ENCODE assay signal across 29 cellular contexts in genomic region chr13:30763786-30764440, GRCh38. TPM values are rescaled to one million over a fixed set of nuclear protein-coding genes. Genes with fewer than 3 reads are reported as not detected.
DNase-seq lines count a peak whose midpoint lies in the region; ATAC-seq and TF ChIP-seq lines count a peak whose summit lies in the region.
"Had no signal": no experiment of that assay in that cellular context is flagged by ENCODE, and none has a peak within 500 bp of the region (broad histone marks: within the 10 kb centered on the region; RNA-seq: fewer than 3 reads in every experiment).

No MANE protein-coding gene starts in this region.

- DNase-seq in NCI-H524 (lab: John Stamatoyannopoulos, UW) (peak; percentile 15 to 41), NCI-H524 treated with DMSO at 0.1 percent for 48 hours (lab: John Stamatoyannopoulos, UW) (no peak), RPMI7951 (ENCODE audit: low read depth) (peak; percentile 27), epithelial cell of esophagus (ENCODE audit: low read depth) (peak; percentile 18), NCI-H1092 treated with DMSO at 0.1 percent for 48 hours (lab: John Stamatoyannopoulos, UW) (no peak), NCI-H187 (lab: John Stamatoyannopoulos, UW) (no peak), left colon (no peak)
- DNase-seq: activated CD4-positive, alpha-beta T cell treated with anti-CD3 and anti-CD28 coated beads, Interleukin-2, amount 10 ng/mL, durations not matched to agents 24 days and 14 days; activated T-cell treated with anti-CD3 and anti-CD28 coated beads, Interleukin-2, amount 50 U/mL, for 24 hours; AML-193; CD4-positive, alpha-beta memory T cell; DMS153; effector CD8-positive, alpha-beta T cell; GDM1; H7; hippocampal formation; MV-4-11; naive thymus-derived CD8-positive, alpha-beta T cell; occipital lobe; SHP77 treated with DMSO at 0.1 percent for 48 hours; stimulated activated naive CD8-positive, alpha-beta T cell treated with anti-CD3 and anti-CD28 coated beads, Interleukin-15, Interleukin-2, amounts not matched to agents 100 U/mL and 50 U/mL, for 24 hours; SW 1271; T1000; WERI-Rb-1 had no signal

- intact Hi-C loops in left colon (cut with DNase I, micrococcal nuclease): no loop called here

- H3K27me3 ChIP-seq in neutrophil: no peaks in the 10 kb centered on the region
- H3K27me3 ChIP-seq: gastroesophageal sphincter, vagina had no signal

- peak overlapping the region; percentile 58 for H3K27ac ChIP-seq in neutrophil
- H3K27ac ChIP-seq: gastroesophageal sphincter, vagina, WERI-Rb-1 had no signal

- H3K36me3 ChIP-seq in neutrophil: peaks cover 91% of the 10 kb centered on the region
- H3K36me3 ChIP-seq: gastroesophageal sphincter, vagina, WERI-Rb-1 had no signal

- H3K4me3 ChIP-seq in epithelial cell of esophagus (ENCODE audit: low read length) (no peak overlapping the region), neutrophil (ENCODE audit: low read depth in 1 of 2, low read length in 1 of 2) (no peak overlapping the region)
- H3K4me3 ChIP-seq: gastroesophageal sphincter, vagina had no signal

- no peak for ATAC-seq in left colon
- ATAC-seq: gastroesophageal sphincter; naive thymus-derived CD8-positive, alpha-beta T cell; stimulated activated naive CD8-positive, alpha-beta T cell treated with anti-CD3 and anti-CD28 coated beads, Interleukin-15, Interleukin-2, amounts not matched to agents 100 U/mL and 50 U/mL, for 24 hours had no signal

- TF ChIP-seq CTCF in epithelial cell of esophagus (IDR thresholded peaks at IDR 0.05; ENCODE audit: insufficient read depth, low read depth, low read length, missing control alignments): no peak
- TF ChIP-seq CTCF in neutrophil (IDR thresholded peaks at IDR 0.05): no peak

- H3K9me3 ChIP-seq in neutrophil: no peaks in the 10 kb centered on the region
- H3K9me3 ChIP-seq: gastroesophageal sphincter, vagina had no signal

- peaks cover 16 to 17% of the 10 kb centered on the region in 2 experiments for H3K4me1 ChIP-seq in neutrophil (ENCODE audit: control insufficient read depth in 1 of 2, insufficient read depth in 1 of 2, low read depth in 1 of 2, low read length in 1 of 2)
- H3K4me1 ChIP-seq: gastroesophageal sphincter, vagina had no signal

RNA-seq across cellular contexts. Expression of gene ALOX5AP, which starts 28.6 kb away (rescaled TPM):
- 6.1 and 8.5 TPM in 2 replicates for total RNA-seq in RPMI7951 (2014; rRNA removed; shearing (Covaris generic))
- 1 to 10 TPM; 4.9 to 7.6 TPM for total RNA-seq in left colon
- total RNA-seq: H7, NCI-H460, pulmonary artery endothelial cell had no signal

Comparison
In these comparisons a context has a peak if more than half of its experiments do, and no peak if none do; other contexts are left out.
1. DNase-seq: peak in NCI-H524 (2 of 2), RPMI7951 (single experiment) and epithelial cell of esophagus (single experiment); none in NCI-H524 treated with DMSO at 0.1 percent for 48 hours (single experiment), NCI-H1092 treated with DMSO at 0.1 percent for 48 hours (single experiment), NCI-H187 (0 of 2) and left colon (0 of 2).